ENCODE assay signal across 22 cellular contexts in genomic region chr6:168381726-168382458, GRCh38. TPM values are rescaled to one million over a fixed set of nuclear protein-coding genes. Genes with fewer than 3 reads are reported as not detected.
"Had no signal": no experiment of that assay in that cellular context is flagged by ENCODE, and none has a peak within 500 bp of the region (broad histone marks: within the 10 kb centered on the region; RNA-seq: fewer than 3 reads in every experiment).

No MANE protein-coding gene starts in this region.

- H3K4me3 ChIP-seq: coronary artery, gastroesophageal sphincter, ovary, psoas muscle, skin epidermis had no signal

- ATAC-seq: gastroesophageal sphincter; left cardiac atrium; naive thymus-derived CD8-positive, alpha-beta T cell; psoas muscle; right cardiac atrium; stimulated activated memory B cell treated with anti-CD40 and anti-IgM and Interleukin-4, amounts not matched to agents 10 μg/mL and 1 μg/mL and 100 μg/mL, for 72 hours had no signal

- H3K27ac ChIP-seq: coronary artery, epithelial cell of prostate, gastroesophageal sphincter, ovary, psoas muscle, skin epidermis had no signal

- H3K36me3 ChIP-seq: gastroesophageal sphincter, ovary had no signal

- H3K27me3 Mint-ChIP-seq: activated CD4-positive, alpha-beta memory T cell treated with anti-CD3 and anti-CD28 coated beads for 36 hours; activated naive CD8-positive, alpha-beta T cell treated with anti-CD3 and anti-CD28 coated beads, Interleukin-2, amount 10 ng/mL, durations not matched to agents 7 days and 5 days; naive thymus-derived CD8-positive, alpha-beta T cell; stimulated activated memory B cell treated with anti-CD40 and anti-IgM and Interleukin-4, amounts not matched to agents 10 μg/mL and 1 μg/mL and 100 μg/mL, for 72 hours had no signal

- H3K9me3 ChIP-seq: gastroesophageal sphincter, ovary, psoas muscle had no signal

- H3K4me1 ChIP-seq: psoas muscle had no signal

- H3K36me3 Mint-ChIP-seq: activated CD4-positive, alpha-beta memory T cell treated with anti-CD3 and anti-CD28 coated beads for 36 hours; activated naive CD8-positive, alpha-beta T cell treated with anti-CD3 and anti-CD28 coated beads, Interleukin-2, amount 10 ng/mL, durations not matched to agents 7 days and 5 days; naive thymus-derived CD8-positive, alpha-beta T cell; stimulated activated memory B cell treated with anti-CD40 and anti-IgM and Interleukin-4, amounts not matched to agents 10 μg/mL and 1 μg/mL and 100 μg/mL, for 72 hours; type B pancreatic cell had no signal

- DNase-seq: activated CD4-positive, alpha-beta memory T cell treated with anti-CD3 and anti-CD28 coated beads for 36 hours; activated CD4-positive, alpha-beta T cell treated with anti-CD3 and anti-CD28 coated beads for 48 hours; activated naive CD4-positive, alpha-beta T cell treated with anti-CD3 and anti-CD28 coated beads for 36 hours; activated naive CD8-positive, alpha-beta T cell treated with anti-CD3 and anti-CD28 coated beads, Interleukin-2, amount 10 ng/mL, durations not matched to agents 7 days and 5 days; activated T-cell treated with anti-CD3 and anti-CD28 coated beads, Interleukin-2, amount 50 U/mL, for 48 hours; amniotic stem cell; cerebellar nuclear complex; head of caudate nucleus; left cardiac atrium; mesendoderm; naive thymus-derived CD8-positive, alpha-beta T cell; psoas muscle; stimulated activated CD4-positive, alpha-beta T cell treated with anti-CD3 and anti-CD28 coated beads, Interleukin-2, amount 100 ng/mL, for 24 hours had no signal

- H3K27me3 ChIP-seq: gastroesophageal sphincter, ovary had no signal

- H3K27ac Mint-ChIP-seq: activated CD4-positive, alpha-beta memory T cell treated with anti-CD3 and anti-CD28 coated beads for 36 hours; activated naive CD4-positive, alpha-beta T cell treated with anti-CD3 and anti-CD28 coated beads for 36 hours; activated naive CD8-positive, alpha-beta T cell treated with anti-CD3 and anti-CD28 coated beads, Interleukin-2, amount 10 ng/mL, durations not matched to agents 7 days and 5 days; naive thymus-derived CD8-positive, alpha-beta T cell; stimulated activated memory B cell treated with anti-CD40 and anti-IgM and Interleukin-4, amounts not matched to agents 10 μg/mL and 1 μg/mL and 100 μg/mL, for 72 hours; type B pancreatic cell had no signal

- H3K4me3 Mint-ChIP-seq: activated CD4-positive, alpha-beta memory T cell treated with anti-CD3 and anti-CD28 coated beads for 36 hours; activated naive CD4-positive, alpha-beta T cell treated with anti-CD3 and anti-CD28 coated beads for 36 hours; activated naive CD8-positive, alpha-beta T cell treated with anti-CD3 and anti-CD28 coated beads, Interleukin-2, amount 10 ng/mL, durations not matched to agents 7 days and 5 days; naive thymus-derived CD8-positive, alpha-beta T cell; stimulated activated memory B cell treated with anti-CD40 and anti-IgM and Interleukin-4, amounts not matched to agents 10 μg/mL and 1 μg/mL and 100 μg/mL, for 72 hours; type B pancreatic cell had no signal

- H3K4me1 Mint-ChIP-seq: activated naive CD8-positive, alpha-beta T cell treated with anti-CD3 and anti-CD28 coated beads, Interleukin-2, amount 10 ng/mL, durations not matched to agents 7 days and 5 days; naive thymus-derived CD8-positive, alpha-beta T cell; stimulated activated memory B cell treated with anti-CD40 and anti-IgM and Interleukin-4, amounts not matched to agents 10 μg/mL and 1 μg/mL and 100 μg/mL, for 72 hours had no signal

- H3K9me3 Mint-ChIP-seq: activated naive CD4-positive, alpha-beta T cell treated with anti-CD3 and anti-CD28 coated beads for 36 hours; type B pancreatic cell had no signal

RNA-seq across cellular contexts. Expression of gene SMOC2, which starts 59.1 kb away (rescaled TPM):
- total RNA-seq: activated CD4-positive, alpha-beta memory T cell treated with anti-CD3 and anti-CD28 coated beads for 36 hours; activated naive CD4-positive, alpha-beta T cell treated with anti-CD3 and anti-CD28 coated beads for 36 hours; activated naive CD8-positive, alpha-beta T cell treated with anti-CD3 and anti-CD28 coated beads, Interleukin-2, amount 10 ng/mL, durations not matched to agents 7 days and 5 days; naive thymus-derived CD8-positive, alpha-beta T cell; T-helper 2 cell treated with Interferon-gamma antibody and Interleukin-4, amounts not matched to agents 100 ng/mL and 5 ng/mL, for 36 hours had no signal
- polyA plus RNA-seq: naive thymus-derived CD8-positive, alpha-beta T cell had no signal
